ENCODE assay signal across 8 cellular contexts in genomic region chr10:87817291-87817872, GRCh38. TPM values are rescaled to one million over a fixed set of nuclear protein-coding genes. Genes with fewer than 3 reads are reported as not detected.
DNase-seq lines count a peak whose midpoint lies in the region; ATAC-seq and TF ChIP-seq lines count a peak whose summit lies in the region.

No MANE protein-coding gene starts in this region.

- peak; percentile 17 for ATAC-seq in GM18517 (IDR thresholded peaks at IDR 0.05; ENCODE audit: unreplicated experiment)
- ATAC-seq in HG03103 (IDR thresholded peaks at IDR 0.05; ENCODE audit: low read depth, unreplicated experiment): peak; percentile 20

- peak overlapping the region; percentile 77 for H3K27ac ChIP-seq in A673 (ENCODE audit: low read depth, low read length, poor library complexity, severe bottlenecking)
- peak overlapping the region; percentile 86 for H3K27ac ChIP-seq in rectal smooth muscle tissue (ENCODE audit: low read depth, low read length)

- no peaks in the 10 kb centered on the region for H3K9me3 Mint-ChIP-seq in T-helper 2 cell treated with Interferon-gamma antibody and Interleukin-4, amounts not matched to agents 5 μg/mL and 100 μg/mL, for 36 hours

- intact Hi-C loops in A673 (cut with micrococcal nuclease; ENCODE audit: unreplicated experiment): no loop called here

- H3K4me1 Mint-ChIP-seq in T-helper 2 cell treated with Interferon-gamma antibody and Interleukin-4, amounts not matched to agents 5 μg/mL and 100 μg/mL, for 36 hours (ENCODE audit: low read depth): peaks cover 30% of the 10 kb centered on the region

- POLR2A ChIA-PET in A673 (lab: Charles Lee; ENCODE audit: low non-redundant PET): no interaction called here

- H3K4me3 ChIP-seq in A673 (ENCODE audit: low read depth, low read length, poor library complexity, severe bottlenecking) (peak overlapping the region; percentile 77), fibroblast of the aortic adventitia (ENCODE audit: low read depth, low read length) (peak overlapping the region; percentile 90), rectal smooth muscle tissue (ENCODE audit: low read length) (peak overlapping the region; percentile 90)

- CTCF ChIA-PET in A673 (lab: Charles Lee): no interaction called here

- H3K27ac Mint-ChIP-seq in T-helper 2 cell treated with Interferon-gamma antibody and Interleukin-4, amounts not matched to agents 5 μg/mL and 100 μg/mL, for 36 hours: peak overlapping the region; percentile 93

- peaks cover 17% of the 10 kb centered on the region for H3K4me1 ChIP-seq in A673 (ENCODE audit: insufficient read depth, low read length, poor library complexity, severe bottlenecking)
- H3K4me1 ChIP-seq in rectal smooth muscle tissue (ENCODE audit: control insufficient read depth, insufficient read depth, low read length): peaks cover 5% of the 10 kb centered on the region

- H3K4me3 Mint-ChIP-seq in T-helper 2 cell treated with Interferon-gamma antibody and Interleukin-4, amounts not matched to agents 5 μg/mL and 100 μg/mL, for 36 hours: peak overlapping the region; percentile 94

- H3K36me3 Mint-ChIP-seq in T-helper 2 cell treated with Interferon-gamma antibody and Interleukin-4, amounts not matched to agents 5 μg/mL and 100 μg/mL, for 36 hours (ENCODE audit: low read depth): peaks cover 10% of the 10 kb centered on the region

- no peaks in the 10 kb centered on the region for H3K9me3 ChIP-seq in A673 (ENCODE audit: low read depth, low read length, poor library complexity, severe bottlenecking)

- BruUV-seq in A673 (replicated peaks; lab: Mats Ljungman, UMichigan): no TSS peak

- H3K36me3 ChIP-seq in A673 (ENCODE audit: insufficient read depth, low read length, poor library complexity, severe bottlenecking): peaks cover 20% of the 10 kb centered on the region
- no peaks in the 10 kb centered on the region for H3K36me3 ChIP-seq in rectal smooth muscle tissue (ENCODE audit: control insufficient read depth, insufficient read depth, low read length)

- DNase-seq in A673 (ENCODE audit: low spot score) (no peak), fibroblast of the aortic adventitia (ENCODE audit: low read depth) (peak; percentile 6), COLO668 (lab: John Stamatoyannopoulos, UW; ENCODE audit: unreplicated experiment) (no peak), NCI-H524 (lab: John Stamatoyannopoulos, UW) (no peak)
- no peak for DNase-seq in T-helper 2 cell treated with Interferon-gamma antibody and Interleukin-4, amounts not matched to agents 5 μg/mL and 100 μg/mL, for 36 hours (ENCODE audit: low spot score)

- no peaks in the 10 kb centered on the region for H3K27me3 ChIP-seq in A673 (replicated peaks; ENCODE audit: insufficient read depth, low read depth, low read length, poor library complexity)
- H3K27me3 ChIP-seq in rectal smooth muscle tissue (ENCODE audit: control insufficient read depth, insufficient read depth, low read length): no peaks in the 10 kb centered on the region

- H3K9ac ChIP-seq in rectal smooth muscle tissue (ENCODE audit: low read length): peak overlapping the region; percentile 81

- H3K27me3 Mint-ChIP-seq in T-helper 2 cell treated with Interferon-gamma antibody and Interleukin-4, amounts not matched to agents 5 μg/mL and 100 μg/mL, for 36 hours (ENCODE audit: low read depth): peaks cover 2% of the 10 kb centered on the region

- no peak for TF ChIP-seq CTCF in A673 (conservative IDR thresholded peaks at IDR 0.05; ENCODE audit: low read depth, low read length)
- TF ChIP-seq CTCF in fibroblast of the aortic adventitia (IDR thresholded peaks at IDR 0.05; ENCODE audit: insufficient read depth, low read length): no peak

RNA-seq across cellular contexts. Expression of gene ATAD1, which starts 0.6 kb away (rescaled TPM):
- total RNA-seq in A673 (2021) (48.6 and 51.6 TPM in 2 replicates), fibroblast of the aortic adventitia (ENCODE audit: low replicate concordance) (45.2 and 51.8 TPM in 2 replicates)

RNA-seq across cellular contexts. Expression of gene KLLN, which starts 46.0 kb away (rescaled TPM):
- total RNA-seq in A673 (2021) (0.32 and 0.37 TPM in 2 replicates), fibroblast of the aortic adventitia (ENCODE audit: low replicate concordance) (0.99 and 2.0 TPM in 2 replicates)

RNA-seq across cellular contexts. Expression of gene PTEN, which starts 46.0 kb away (rescaled TPM):
- total RNA-seq in A673 (2021) (66.0 and 66.4 TPM in 2 replicates), fibroblast of the aortic adventitia (ENCODE audit: low replicate concordance) (132 and 316 TPM in 2 replicates)
